1 cellular context compared by ENCODE assay signal in the genomic region with DNA sequence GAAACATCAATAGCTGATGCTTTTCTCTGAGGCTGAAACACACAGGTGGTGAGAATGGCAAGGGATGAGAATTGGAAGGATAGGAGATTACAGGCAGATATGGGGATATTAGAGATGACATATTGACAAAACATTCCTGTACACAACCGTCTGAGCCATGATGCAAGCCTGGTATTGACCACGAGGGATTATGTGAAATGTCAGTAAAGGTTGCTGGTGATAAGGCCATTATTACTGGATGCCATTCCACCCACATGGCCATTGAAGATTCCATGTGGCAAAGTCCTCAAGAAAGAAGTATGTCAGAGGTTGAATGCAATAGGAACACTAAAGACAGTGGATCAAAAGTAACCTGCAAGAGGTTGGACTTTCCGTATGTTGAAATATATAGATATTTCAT.
TF ChIP-seq lines count a peak whose summit lies in the region.

No MANE protein-coding gene starts in this region.

TF ChIP-seq in HepG2, 621 proteins besides CTCF, POLR2A, EP300 and RAD21 (continued from another document):
- TF ChIP-seq, protein P1, sequence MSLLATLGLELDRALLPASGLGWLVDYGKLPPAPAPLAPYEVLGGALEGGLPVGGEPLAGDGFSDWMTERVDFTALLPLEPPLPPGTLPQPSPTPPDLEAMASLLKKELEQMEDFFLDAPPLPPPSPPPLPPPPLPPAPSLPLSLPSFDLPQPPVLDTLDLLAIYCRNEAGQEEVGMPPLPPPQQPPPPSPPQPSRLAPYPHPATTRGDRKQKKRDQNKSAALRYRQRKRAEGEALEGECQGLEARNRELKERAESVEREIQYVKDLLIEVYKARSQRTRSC (CRISPR knock-in tag; IDR thresholded peaks at IDR 0.05; ENCODE audit: low read depth), result no peak
- TF ChIP-seq ARNT2 (CRISPR knock-in tag; IDR thresholded peaks at IDR 0.05; ENCODE audit: low read depth) (no peak), ZMYM3 (CRISPR knock-in tag; IDR thresholded peaks at IDR 0.05) (no peak), CENPBD1 (CRISPR knock-in tag; IDR thresholded peaks at IDR 0.05; ENCODE audit: borderline replicate concordance, low read depth) (no peak), RXRB (CRISPR knock-in tag; IDR thresholded peaks at IDR 0.05; ENCODE audit: borderline replicate concordance) (no peak)
